ENCODE assay signal across 8 cellular contexts in the genomic region with DNA sequence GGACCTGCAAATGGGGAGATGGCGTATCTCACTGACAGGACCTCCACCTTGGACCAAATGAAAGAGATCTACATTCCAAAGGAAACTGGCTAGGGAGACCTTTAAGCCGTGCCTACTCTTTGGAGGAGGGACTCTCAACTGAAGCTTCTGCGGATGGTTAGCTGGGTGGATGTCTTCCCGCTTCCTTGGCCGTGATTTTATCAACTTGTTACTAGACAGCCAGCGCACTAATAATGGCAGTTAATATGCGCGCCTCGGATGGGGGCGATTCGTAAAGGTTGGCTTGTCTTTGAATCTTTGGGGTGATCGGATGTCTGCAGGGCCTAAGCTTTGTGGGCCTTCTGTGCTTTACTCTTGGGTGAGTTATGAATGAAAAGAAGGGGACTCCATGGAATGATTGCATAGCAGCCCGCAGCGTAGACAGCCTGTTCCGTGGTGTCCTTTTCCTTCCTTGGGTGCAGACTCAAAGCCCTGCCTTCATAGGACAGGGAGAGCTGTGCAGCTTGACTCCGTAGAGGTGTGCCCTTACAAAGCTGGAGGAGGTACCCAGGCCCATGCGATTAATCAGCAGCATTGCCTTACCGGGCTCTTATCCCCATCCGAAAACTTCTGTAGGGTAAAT. TPM values are rescaled to one million over a fixed set of nuclear protein-coding genes. Genes with fewer than 3 reads are reported as not detected.
DNase-seq lines count a peak whose midpoint lies in the region; ATAC-seq lines count a peak whose summit lies in the region.

No MANE protein-coding gene starts in this region.

- peak overlapping the region; percentile 41 for H3K27ac ChIP-seq in temporal lobe (ENCODE audit: low read depth, low read length)

- H3K4me3 Mint-ChIP-seq in activated CD4-positive, alpha-beta T cell treated with anti-CD3 and anti-CD28 coated beads, Interleukin-2, amount 10 ng/mL, durations not matched to agents 24 days and 14 days = peak overlapping the region; percentile 61
- H3K4me3 Mint-ChIP-seq in activated naive CD8-positive, alpha-beta T cell treated with anti-CD3 and anti-CD28 coated beads, Interleukin-2, amount 50 U/mL, for 24 hours = peak overlapping the region; percentile 63

- no peak for DNase-seq in activated CD4-positive, alpha-beta T cell treated with anti-CD3 and anti-CD28 coated beads, Interleukin-2, amount 10 ng/mL, durations not matched to agents 24 days and 14 days
- no peak for DNase-seq in activated CD4-positive, alpha-beta T cell treated with anti-CD3 and anti-CD28 coated beads for 48 hours
- DNase-seq in activated naive CD8-positive, alpha-beta T cell treated with anti-CD3 and anti-CD28 coated beads, Interleukin-2, amount 50 U/mL, for 24 hours = no peak
- DNase-seq in kidney tubule cell (ENCODE audit: low spot score) = peak; percentile 35
- DNase-seq in A172 (ENCODE audit: low spot score) = no peak
- no peak for DNase-seq in AG08395 (ENCODE audit: low spot score)

- H3K4me1 Mint-ChIP-seq in activated CD4-positive, alpha-beta T cell treated with anti-CD3 and anti-CD28 coated beads, Interleukin-2, amount 10 ng/mL, durations not matched to agents 24 days and 14 days = peaks cover 8% of the 10 kb centered on the region
- H3K4me1 Mint-ChIP-seq in activated naive CD8-positive, alpha-beta T cell treated with anti-CD3 and anti-CD28 coated beads, Interleukin-2, amount 50 U/mL, for 24 hours = peaks cover 21% of the 10 kb centered on the region

- H3K9me3 Mint-ChIP-seq in activated CD4-positive, alpha-beta T cell treated with anti-CD3 and anti-CD28 coated beads, Interleukin-2, amount 10 ng/mL, durations not matched to agents 24 days and 14 days = no peaks in the 10 kb centered on the region
- no peaks in the 10 kb centered on the region for H3K9me3 Mint-ChIP-seq in activated naive CD8-positive, alpha-beta T cell treated with anti-CD3 and anti-CD28 coated beads, Interleukin-2, amount 50 U/mL, for 24 hours

- intact Hi-C loops in activated CD4-positive, alpha-beta T cell treated with anti-CD3 and anti-CD28 coated beads, Interleukin-2, amount 10 ng/mL, durations not matched to agents 24 days and 14 days (cut with micrococcal nuclease) = no loop called here

- no peak overlapping the region for H3K27ac Mint-ChIP-seq in activated CD4-positive, alpha-beta T cell treated with anti-CD3 and anti-CD28 coated beads, Interleukin-2, amount 10 ng/mL, durations not matched to agents 24 days and 14 days
- H3K27ac Mint-ChIP-seq in activated naive CD8-positive, alpha-beta T cell treated with anti-CD3 and anti-CD28 coated beads, Interleukin-2, amount 50 U/mL, for 24 hours = peak overlapping the region; percentile 23

- no peaks in the 10 kb centered on the region for H3K36me3 Mint-ChIP-seq in activated CD4-positive, alpha-beta T cell treated with anti-CD3 and anti-CD28 coated beads, Interleukin-2, amount 10 ng/mL, durations not matched to agents 24 days and 14 days (ENCODE audit: low read depth)
- H3K36me3 Mint-ChIP-seq in activated naive CD8-positive, alpha-beta T cell treated with anti-CD3 and anti-CD28 coated beads, Interleukin-2, amount 50 U/mL, for 24 hours (ENCODE audit: low read depth) = no peaks in the 10 kb centered on the region

- peaks cover 69% of the 10 kb centered on the region for H3K27me3 Mint-ChIP-seq in activated CD4-positive, alpha-beta T cell treated with anti-CD3 and anti-CD28 coated beads, Interleukin-2, amount 10 ng/mL, durations not matched to agents 24 days and 14 days
- H3K27me3 Mint-ChIP-seq in activated naive CD8-positive, alpha-beta T cell treated with anti-CD3 and anti-CD28 coated beads, Interleukin-2, amount 50 U/mL, for 24 hours = peaks cover 50% of the 10 kb centered on the region

- no peak for ATAC-seq in activated naive CD8-positive, alpha-beta T cell treated with anti-CD3 and anti-CD28 coated beads, Interleukin-2, amount 50 U/mL, for 24 hours
- ATAC-seq in GM19452 (IDR thresholded peaks at IDR 0.05; ENCODE audit: unreplicated experiment) = no peak

RNA-seq across cellular contexts. Expression of gene ZNRF3, which starts 1.5 kb away (rescaled TPM):
- total RNA-seq in activated CD4-positive, alpha-beta T cell treated with anti-CD3 and anti-CD28 coated beads, Interleukin-2, amount 10 ng/mL, durations not matched to agents 24 days and 14 days = 2.0 and 2.3 TPM in 2 replicates
- total RNA-seq in temporal lobe = 7.6 TPM
- 3.0 and 3.8 TPM in 2 replicates for total RNA-seq in A172 (2014; rRNA removed; shearing (Covaris generic))
